ENCODE assay signal across 18 cellular contexts in the genomic region with DNA sequence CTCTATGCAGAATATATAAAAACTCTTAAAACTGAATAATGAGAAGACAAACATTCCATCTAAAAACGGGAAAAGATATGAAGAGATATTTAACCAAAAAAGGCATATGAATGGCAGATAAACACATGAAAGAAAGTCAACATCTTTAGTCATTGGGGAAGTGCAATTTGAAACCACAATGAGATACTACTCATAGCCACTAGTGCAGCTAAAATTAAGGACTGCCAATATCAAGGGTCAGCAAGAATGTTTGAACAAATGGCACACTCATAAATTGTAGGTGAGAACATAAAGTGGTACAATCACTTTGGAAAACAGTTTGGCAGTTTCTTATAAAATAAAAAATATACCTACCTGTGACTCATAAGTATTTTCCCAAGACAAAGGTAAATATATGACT.
"Had no signal": no experiment of that assay in that cellular context is flagged by ENCODE, and none has a peak within 500 bp of the region (broad histone marks: within the 10 kb centered on the region; RNA-seq: fewer than 3 reads in every experiment).

No MANE protein-coding gene starts in this region.

- DNase-seq: activated CD4-positive, alpha-beta T cell treated with anti-CD3 and anti-CD28 coated beads for 48 hours; activated CD8-positive, alpha-beta memory T cell treated with anti-CD3 and anti-CD28 coated beads, Interleukin-2, amount 50 U/mL, for 48 hours; activated CD8-positive, alpha-beta T cell treated with anti-CD3 and anti-CD28 coated beads, Interleukin-2, amount 10 ng/mL, durations not matched to agents 7 days and 5 days; activated naive CD4-positive, alpha-beta T cell; activated naive CD8-positive, alpha-beta T cell treated with anti-CD3 and anti-CD28 coated beads, Interleukin-2, amount 50 U/mL, for 24 hours; caudate nucleus; cortex of kidney; effector memory CD4-positive, alpha-beta T cell; erythroblast; hypothalamus; lower lobe of right lung; ovary; stimulated activated CD4-positive, alpha-beta T cell treated with anti-CD3 and anti-CD28 coated beads, Interleukin-15, amount 100 ng/mL, for 24 hours; stimulated activated CD4-positive, alpha-beta T cell treated with anti-CD3 and anti-CD28 coated beads, Interleukin-4, amount 100 ng/mL, for 4 hours; stomach; T1000 had no signal

- H3K27ac ChIP-seq: ascending aorta, lower lobe of right lung, ovary, stomach had no signal

- FAIRE-seq: urothelium cell line had no signal

- ATAC-seq: activated CD8-positive, alpha-beta T cell treated with anti-CD3 and anti-CD28 coated beads, Interleukin-2, amount 10 ng/mL, durations not matched to agents 7 days and 5 days; activated naive CD8-positive, alpha-beta T cell treated with anti-CD3 and anti-CD28 coated beads, Interleukin-2, amount 50 U/mL, for 24 hours; lower lobe of right lung had no signal

- H3K9me3 ChIP-seq: ascending aorta, lower lobe of right lung, ovary, stomach had no signal

- H3K27me3 ChIP-seq: ascending aorta, ovary, stomach had no signal

- H3K4me1 ChIP-seq: ascending aorta, lower lobe of right lung, stomach had no signal

- H3K36me3 ChIP-seq: ascending aorta, lower lobe of right lung, ovary, stomach had no signal

- H3K4me3 ChIP-seq: ascending aorta, lower lobe of right lung, ovary, stomach had no signal
